26 cellular contexts compared by ENCODE assay signal in genomic region chr10:103613616-103614015, GRCh38.
"Had no signal": no experiment of that assay in that cellular context is flagged by ENCODE, and none has a peak within 500 bp of the region (broad histone marks: within the 10 kb centered on the region; RNA-seq: fewer than 3 reads in every experiment).

No MANE protein-coding gene starts in this region.

- H3K36me3 ChIP-seq: colonic mucosa had no signal

- FAIRE-seq: endothelial cell of umbilical vein, kidney had no signal

- H3K79me2 ChIP-seq: hepatocyte had no signal

- H2AFZ ChIP-seq: hepatocyte had no signal

- H3K27ac ChIP-seq: colonic mucosa, foreskin keratinocyte, upper lobe of right lung had no signal

- H3K4me3 ChIP-seq: colonic mucosa, hepatocyte, lung, spleen, testis, tibial nerve, upper lobe of right lung had no signal

- H3K4me3 Mint-ChIP-seq: endodermal cell; naive thymus-derived CD4-positive, alpha-beta T cell; stimulated activated memory B cell treated with anti-CD40 and anti-IgM and Interleukin-4, amounts not matched to agents 10 μg/mL and 1 μg/mL and 100 μg/mL, for 72 hours; stimulated activated naive CD8-positive, alpha-beta T cell treated with anti-CD3 and anti-CD28 coated beads, Interleukin-15, Interleukin-2, amounts not matched to agents 100 ng/mL and 50 ng/mL, for 24 hours had no signal

- H3K27me3 ChIP-seq: colonic mucosa, foreskin keratinocyte, hepatocyte, spleen, testis, tibial nerve, upper lobe of right lung had no signal

- H3K4me2 ChIP-seq: hepatocyte had no signal

- H3K27ac Mint-ChIP-seq: endodermal cell; stimulated activated memory B cell treated with anti-CD40 and anti-IgM and Interleukin-4, amounts not matched to agents 10 μg/mL and 1 μg/mL and 100 μg/mL, for 72 hours; stimulated activated naive CD8-positive, alpha-beta T cell treated with anti-CD3 and anti-CD28 coated beads, Interleukin-15, Interleukin-2, amounts not matched to agents 100 ng/mL and 50 ng/mL, for 24 hours had no signal

- H3K9me3 ChIP-seq: colonic mucosa, spleen, testis, tibial nerve, upper lobe of right lung had no signal

- DNase-seq: colonic mucosa; dermis blood vessel endothelial cell; effector CD4-positive, alpha-beta T cell; endodermal cell; erythroblast; foreskin keratinocyte; head of caudate nucleus; kidney; left cardiac atrium; left ventricle myocardium superior; mesenchymal stem cell; midbrain; naive thymus-derived CD4-positive, alpha-beta T cell; spleen; stimulated activated CD4-positive, alpha-beta T cell treated with anti-CD3 and anti-CD28 coated beads, Interleukin-15, amount 100 ng/mL, for 24 hours; stimulated activated CD4-positive, alpha-beta T cell treated with anti-CD3 and anti-CD28 coated beads, Interleukin-1b, Interleukin-23, amount 100 ng/mL, for 48 hours; stimulated activated CD4-positive, alpha-beta T cell treated with anti-CD3 and anti-CD28 coated beads, Interleukin-4, amount 100 ng/mL, for 24 hours; testis; upper lobe of right lung had no signal

- H3K4me1 ChIP-seq: colonic mucosa, foreskin keratinocyte had no signal

- H3K27me3 Mint-ChIP-seq: naive thymus-derived CD4-positive, alpha-beta T cell; stimulated activated memory B cell treated with anti-CD40 and anti-IgM and Interleukin-4, amounts not matched to agents 10 μg/mL and 1 μg/mL and 100 μg/mL, for 72 hours; stimulated activated naive CD8-positive, alpha-beta T cell treated with anti-CD3 and anti-CD28 coated beads, Interleukin-15, Interleukin-2, amounts not matched to agents 100 ng/mL and 50 ng/mL, for 24 hours had no signal

- H3K9me3 Mint-ChIP-seq: naive thymus-derived CD4-positive, alpha-beta T cell; stimulated activated memory B cell treated with anti-CD40 and anti-IgM and Interleukin-4, amounts not matched to agents 10 μg/mL and 1 μg/mL and 100 μg/mL, for 72 hours; stimulated activated naive CD8-positive, alpha-beta T cell treated with anti-CD3 and anti-CD28 coated beads, Interleukin-15, Interleukin-2, amounts not matched to agents 100 ng/mL and 50 ng/mL, for 24 hours had no signal

- ATAC-seq: foreskin keratinocyte; left cardiac atrium; left ventricle myocardium superior; naive thymus-derived CD4-positive, alpha-beta T cell; right cardiac atrium; stimulated activated memory B cell treated with anti-CD40 and anti-IgM and Interleukin-4, amounts not matched to agents 10 μg/mL and 1 μg/mL and 100 μg/mL, for 72 hours; upper lobe of right lung had no signal
